Comparison of ENCODE assay signal across 8 cellular contexts in genomic region chr10:117375360-117376147, GRCh38. TPM values are rescaled to one million over a fixed set of nuclear protein-coding genes. Genes with fewer than 3 reads are reported as not detected.
A peak's percentile ranks its signal among the peaks of the same experiment; 100 is the strongest.
DNase-seq lines count a peak whose midpoint lies in the region; ATAC-seq and TF ChIP-seq lines count a peak whose summit lies in the region.

Gene PDZD8 (minus strand): TSS chr10:117375440. CDS start chr10:117375227, 213 bp downstream.

- H3K4me3 Mint-ChIP-seq in activated naive CD8-positive, alpha-beta T cell treated with anti-CD3 and anti-CD28 coated beads, Interleukin-2, amount 10 ng/mL, durations not matched to agents 7 days and 5 days: peak within 1 kb of the TSS; percentile 93

- DNase-seq in NCI-H1092 treated with DMSO at 0.1 percent for 48 hours (lab: John Stamatoyannopoulos, UW) (peak; percentile 80), head of caudate nucleus (peak; percentile 82 to 98 (median 95)), ovary (peak; percentile 94 to 98 (median 96))
- peak; percentile 93 for DNase-seq in activated naive CD8-positive, alpha-beta T cell treated with anti-CD3 and anti-CD28 coated beads, Interleukin-2, amount 10 ng/mL, durations not matched to agents 7 days and 5 days

- peak within 1 kb of the TSS; percentile 70 for H3K4me3 ChIP-seq in SU-DHL-6 (ENCODE audit: insufficient read depth, low read length, poor library complexity, severe bottlenecking)
- peak within 1 kb of the TSS; percentile 77 for H3K4me3 ChIP-seq in ovary
- peak within 1 kb of the TSS; percentile 98 for H3K4me3 ChIP-seq in thymus (ENCODE audit: low read length)

- H3F3A ChIP-seq in SU-DHL-6 (ENCODE audit: insufficient read depth): no peaks in the 10 kb centered on the region

- H3K79me2 ChIP-seq in SU-DHL-6 (ENCODE audit: insufficient read depth, low read length): peaks cover 45% of the 10 kb centered on the region

- peaks cover 19% of the 10 kb centered on the region for H4K20me1 ChIP-seq in SU-DHL-6 (ENCODE audit: low read depth, low read length)

- TF ChIP-seq CTCF in SU-DHL-6 (IDR thresholded peaks at IDR 0.05; ENCODE audit: insufficient read depth, low read length, poor library complexity, severe bottlenecking): no peak
- peak in 1 of 3 donors; percentile 44 for TF ChIP-seq CTCF in ovary (IDR thresholded peaks at IDR 0.05)

- H3K27ac Mint-ChIP-seq in activated naive CD8-positive, alpha-beta T cell treated with anti-CD3 and anti-CD28 coated beads, Interleukin-2, amount 10 ng/mL, durations not matched to agents 7 days and 5 days: peak within 1 kb of the TSS; percentile 87

- H3K9me2 ChIP-seq in SU-DHL-6 (replicated peaks; ENCODE audit: insufficient read depth, low read length): no peaks in the 10 kb centered on the region

- H3K36me3 ChIP-seq in SU-DHL-6 (ENCODE audit: low read length): no peaks in the 10 kb centered on the region
- no peaks in the 10 kb centered on the region for H3K36me3 ChIP-seq in ovary
- H3K36me3 ChIP-seq in thymus (ENCODE audit: control insufficient read depth, insufficient read depth): no peaks in the 10 kb centered on the region

- H3K9me3 ChIP-seq in SU-DHL-6 (ENCODE audit: insufficient read depth, low read length): no peaks in the 10 kb centered on the region
- no peaks in the 10 kb centered on the region for H3K9me3 ChIP-seq in ovary
- H3K9me3 ChIP-seq in thymus (ENCODE audit: control insufficient read depth): peaks cover 3% of the 10 kb centered on the region

- ATAC-seq in HG02610 (IDR thresholded peaks at IDR 0.05; ENCODE audit: unreplicated experiment): peak; percentile 88
- ATAC-seq in activated naive CD8-positive, alpha-beta T cell treated with anti-CD3 and anti-CD28 coated beads, Interleukin-2, amount 10 ng/mL, durations not matched to agents 7 days and 5 days (ENCODE audit: low read depth): peak; percentile 85

- H3K4me1 ChIP-seq in ovary (ENCODE audit: insufficient read depth): peaks cover 8% of the 10 kb centered on the region
- H3K4me1 ChIP-seq in thymus (ENCODE audit: control insufficient read depth, insufficient read depth, low read length): peaks cover 5% of the 10 kb centered on the region

- intact Hi-C loops in head of caudate nucleus (cut with DNase I): no loop called here
- intact Hi-C loops in ovary (cut with DNase I): loop anchor here in 1 of 4 donors (10.0 kb wide), 1 partner anchor 159 kb away; no protein-coding TSS in a partner anchor

- TF ChIP-seq POLR2A in GM10847 (IDR thresholded peaks at IDR 0.05; ENCODE audit: extremely low read depth, insufficient read length): peak; percentile 88
- TF ChIP-seq POLR2A in ovary (IDR thresholded peaks at IDR 0.05): peak; percentile 87

- 0 to 1% (median 0%) methylated on average over 54 to 103 of the region's 103 CpGs for WGBS in ovary, 3 donors
- WGBS in thymus: under 1% methylated on average over 103 of the region's 103 CpGs

- POLR2A ChIA-PET in activated naive CD8-positive, alpha-beta T cell treated with anti-CD3 and anti-CD28 coated beads, Interleukin-2, amount 10 ng/mL, durations not matched to agents 7 days and 5 days (lab: Charles Lee): no interaction called here

- H3K27ac ChIP-seq in SU-DHL-6 (ENCODE audit: low read depth, low read length): peak within 1 kb of the TSS; percentile 40; the same call in 1 of the 2 replicates
- H3K27ac ChIP-seq in ovary: peak within 1 kb of the TSS; percentile 93
- peak within 1 kb of the TSS; percentile 86 for H3K27ac ChIP-seq in thymus (ENCODE audit: low read depth)

- peaks cover 40% of the 10 kb centered on the region for H3K27me3 Mint-ChIP-seq in activated naive CD8-positive, alpha-beta T cell treated with anti-CD3 and anti-CD28 coated beads, Interleukin-2, amount 10 ng/mL, durations not matched to agents 7 days and 5 days

- H3K9ac ChIP-seq in SU-DHL-6 (ENCODE audit: low read length): peak within 1 kb of the TSS; percentile 78

- H3K4me1 Mint-ChIP-seq in activated naive CD8-positive, alpha-beta T cell treated with anti-CD3 and anti-CD28 coated beads, Interleukin-2, amount 10 ng/mL, durations not matched to agents 7 days and 5 days: peaks cover 20% of the 10 kb centered on the region

- no peak for TF ChIP-seq EP300 in ovary (IDR thresholded peaks at IDR 0.05)

- H3K27me3 ChIP-seq in SU-DHL-6 (ENCODE audit: low read length): no peaks in the 10 kb centered on the region
- H3K27me3 ChIP-seq in ovary: no peaks in the 10 kb centered on the region
- peaks cover 12% of the 10 kb centered on the region for H3K27me3 ChIP-seq in thymus (ENCODE audit: control insufficient read depth, insufficient read depth)

- H3K9me3 Mint-ChIP-seq in activated naive CD8-positive, alpha-beta T cell treated with anti-CD3 and anti-CD28 coated beads, Interleukin-2, amount 10 ng/mL, durations not matched to agents 7 days and 5 days: no peaks in the 10 kb centered on the region

- H2AFZ ChIP-seq in SU-DHL-6 (ENCODE audit: low read depth, low read length, severe bottlenecking): peak within 1 kb of the TSS; percentile 81

- H3K36me3 Mint-ChIP-seq in activated naive CD8-positive, alpha-beta T cell treated with anti-CD3 and anti-CD28 coated beads, Interleukin-2, amount 10 ng/mL, durations not matched to agents 7 days and 5 days: peaks cover 6% of the 10 kb centered on the region

- H3K4me2 ChIP-seq in SU-DHL-6 (ENCODE audit: low read depth, low read length, poor library complexity, severe bottlenecking): peak within 1 kb of the TSS; percentile 98

RNA-seq across cellular contexts. Expression of gene PDZD8, which starts in this region (rescaled TPM):
- total RNA-seq in activated naive CD8-positive, alpha-beta T cell treated with anti-CD3 and anti-CD28 coated beads, Interleukin-2, amount 10 ng/mL, durations not matched to agents 7 days and 5 days: 10 to 100 TPM; 16.0 to 18.8 TPM
- 10 to 100 TPM; 19.3 to 49.6 (median 39.9) TPM for total RNA-seq in ovary
- polyA plus RNA-seq in ovary (10 to 100 TPM in 1 of 2 donors, 1 to 10 TPM in 1; 8.0 to 24.6 TPM), thymus (4.4 TPM)

Comparison
In these comparisons a context has a peak if more than half of its experiments do, and no peak if none do; other contexts are left out.
1. Peak in every context shown above with its lines: DNase-seq, ATAC-seq, H3K4me3 ChIP-seq and H3K27ac ChIP-seq.
2. H3K27ac ChIP-seq: peak in every context shown above with its lines; median percentile 93 in ovary; 86 in thymus; 40 in SU-DHL-6.